27 cellular contexts compared by ENCODE assay signal in the genomic region with DNA sequence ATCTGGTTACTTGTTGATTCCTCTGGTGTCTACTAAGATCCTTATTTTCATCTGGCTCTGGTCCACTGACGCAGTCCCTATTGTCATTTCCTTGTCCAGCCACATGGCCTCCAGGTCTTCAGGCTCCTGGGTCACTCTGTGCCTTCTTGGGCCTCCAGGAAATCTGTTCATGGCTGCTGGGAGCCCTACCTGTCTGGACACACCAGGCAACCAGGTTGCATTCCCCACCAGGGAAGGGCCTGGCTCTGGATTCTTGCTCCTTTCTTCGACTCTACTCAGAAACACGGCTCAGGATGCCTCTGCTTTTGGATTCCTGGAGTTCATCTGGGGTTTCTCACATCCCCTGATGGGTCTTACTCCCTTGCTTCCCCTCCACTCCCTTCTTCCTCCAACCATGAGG. TPM values are rescaled to one million over a fixed set of nuclear protein-coding genes. Genes with fewer than 3 reads are reported as not detected.
A peak's percentile ranks its signal among the peaks of the same experiment; 100 is the strongest.
DNase-seq lines count a peak whose midpoint lies in the region; ATAC-seq, FAIRE-seq and TF ChIP-seq lines count a peak whose summit lies in the region.
"Had no signal": no experiment of that assay in that cellular context is flagged by ENCODE, and none has a peak within 500 bp of the region (broad histone marks: within the 10 kb centered on the region; RNA-seq: fewer than 3 reads in every experiment).

No MANE protein-coding gene starts in this region.

- no peaks in the 10 kb centered on the region for H3K79me2 ChIP-seq in H1 (ENCODE audit: control insufficient read depth in 1 of 2, insufficient read depth in 2 of 2, low read length in 2 of 2)

- H2AFZ ChIP-seq in H1 (ENCODE audit: low read length), result no peak overlapping the region

- no peak for TF ChIP-seq EP300 in H1 (IDR thresholded peaks at IDR 0.05; ENCODE audit: borderline replicate concordance in 1 of 2, low read depth in 2 of 2, low read length in 2 of 2)

- H3K4me1 ChIP-seq in H1 (replicated peaks in 1 of 4; ENCODE audit: control insufficient read depth in 3 of 4, insufficient read depth in 4 of 4, low read length in 3 of 4), result peaks cover 0 to 12% (median 0%) of the 10 kb centered on the region in 4 experiments; a peak in 3 of 7 replicates
- H3K4me1 ChIP-seq in left lung, result no peaks in the 10 kb centered on the region

- H3K9me3 Mint-ChIP-seq in T-helper 1 cell treated with Interleukin-12 subunit alpha and Interleukin-12 subunit beta and Interleukin-4 antibody, amounts not matched to agents 30 μg/mL and 1 μg/mL, for 36 hours, result peaks cover 4% of the 10 kb centered on the region
- peaks cover 0 to 3% (median 0%) of the 10 kb centered on the region in 7 donors for H3K9me3 Mint-ChIP-seq in CD14-positive monocyte
- H3K9me3 Mint-ChIP-seq: CD8-positive, alpha-beta memory T cell had no signal

- no peak for TF ChIP-seq RAD21 in H1 (IDR thresholded peaks at IDR 0.05 in 1 of 2, conservative IDR thresholded peaks at IDR 0.05 in 1 of 2; ENCODE audit: low read depth in 2 of 2, low read length in 2 of 2)

- H3K36me3 ChIP-seq in H1 (ENCODE audit: control insufficient read depth in 2 of 4, insufficient read depth in 4 of 4, low read length in 3 of 4) (no peaks in the 10 kb centered on the region), left lung (no peaks in the 10 kb centered on the region)
- H3K36me3 ChIP-seq: BLaER1 treated with 17β-estradiol and CSF1 and Interleukin-3, amounts not matched to agents 10 nM and 100 nM had no signal

- H3K27ac Mint-ChIP-seq in T-helper 1 cell treated with Interleukin-12 subunit alpha and Interleukin-12 subunit beta and Interleukin-4 antibody, amounts not matched to agents 30 μg/mL and 1 μg/mL, for 36 hours, result peak overlapping the region; percentile 63
- peak overlapping the region in 1 of 7 donors; percentile 37 for H3K27ac Mint-ChIP-seq in CD14-positive monocyte

- no peak overlapping the region for H2BK20ac ChIP-seq in H1 (ENCODE audit: low read length)

- H3K4me1 Mint-ChIP-seq in T-helper 1 cell treated with Interleukin-12 subunit alpha and Interleukin-12 subunit beta and Interleukin-4 antibody, amounts not matched to agents 30 μg/mL and 1 μg/mL, for 36 hours (ENCODE audit: low read depth), result peaks cover 39% of the 10 kb centered on the region
- peaks cover 7% of the 10 kb centered on the region for H3K4me1 Mint-ChIP-seq in CD14-positive monocyte

- H3K56ac ChIP-seq in H1 (replicated peaks; ENCODE audit: insufficient read length, low read depth, low read length), result no peak overlapping the region

- no peak for TF ChIP-seq POLR2A in H1 (IDR thresholded peaks at IDR 0.05; ENCODE audit: control extremely low read depth in 1 of 2, low read depth in 2 of 2, low read length in 2 of 2)

- no peak overlapping the region for H2BK15ac ChIP-seq in H1 (ENCODE audit: low read length)

- H3K9ac ChIP-seq in H1 (replicated peaks in 1 of 4; ENCODE audit: extremely low read depth in 1 of 4, low read depth in 3 of 4, low read length in 3 of 4), result no peak overlapping the region
- H3K9ac ChIP-seq: BLaER1 treated with 17β-estradiol and CSF1 and Interleukin-3, amounts not matched to agents 10 nM and 100 nM had no signal

- no peak overlapping the region for H3K4me3 ChIP-seq in H1 (ENCODE audit: extremely low read depth in 1 of 4, insufficient read depth in 2 of 4, low read depth in 3 of 4, low read length in 4 of 4)
- no peak overlapping the region for H3K4me3 ChIP-seq in left lung
- H3K4me3 ChIP-seq: BLaER1 treated with 17β-estradiol and CSF1 and Interleukin-3, amounts not matched to agents 10 nM and 100 nM had no signal

- H3K4me2 ChIP-seq in H1 (ENCODE audit: insufficient read depth in 1 of 2, low read depth in 2 of 2, low read length in 2 of 2), result no peak overlapping the region
- H3K4me2 ChIP-seq: BLaER1 treated with 17β-estradiol and CSF1 and Interleukin-3, amounts not matched to agents 10 nM and 100 nM had no signal

- H3K23me2 ChIP-seq in H1 (ENCODE audit: low read depth, low read length), result no peaks in the 10 kb centered on the region

- no peak overlapping the region for H2BK12ac ChIP-seq in H1 (ENCODE audit: low read depth, low read length)

- intact Hi-C loops in CD14-positive monocyte (cut with micrococcal nuclease) (no loop called here), sciatic nerve (cut with DNase I) (no loop called here), left lung (cut with DNase I) (no loop called here)

- no peak overlapping the region for H3K4ac ChIP-seq in H1 (replicated peaks; ENCODE audit: insufficient read length, low read depth, low read length)

- no peak for TF ChIP-seq CTCF in CD14-positive monocyte (IDR thresholded peaks at IDR 0.05)
- no peak for TF ChIP-seq CTCF in H1 (IDR thresholded peaks at IDR 0.05; ENCODE audit: control extremely low read depth in 1 of 3, insufficient read depth in 1 of 3, low read depth in 1 of 3, low read length in 3 of 3)
- TF ChIP-seq CTCF in left lung (IDR thresholded peaks at IDR 0.05), result no peak

- DNase-seq in T-helper 1 cell (no peak), CD14-positive monocyte (ENCODE audit: low spot score) (peak; percentile 4), H1 (ENCODE audit: low read depth in 1 of 2, low spot score in 2 of 2) (no peak), sciatic nerve (ENCODE audit: low spot score) (peak; percentile 35), GM19238 (ENCODE audit: insufficient read length, low spot score) (no peak), left lung (no peak), urothelium cell line (ENCODE audit: low spot score) (no peak)
- DNase-seq: ACHN; Calu3; GDM1; GOT3; KG1; NCI-H1092 treated with DMSO at 0.1 percent for 48 hours; NCI-H2029 treated with DMSO at 0.1 percent for 48 hours; NCI-H226; NCI-H510A treated with DMSO at 0.1 percent for 48 hours; NCI-H748 treated with DMSO at 0.1 percent for 48 hours; NK-92 treated with Interleukin-12 subunit alpha and Interleukin-12 subunit beta, amount 100 ng/mL, for 24 hours; SIG-M5 had no signal

- no peak overlapping the region for H3K4me3 Mint-ChIP-seq in T-helper 1 cell treated with Interleukin-12 subunit alpha and Interleukin-12 subunit beta and Interleukin-4 antibody, amounts not matched to agents 30 μg/mL and 1 μg/mL, for 36 hours
- H3K4me3 Mint-ChIP-seq in CD14-positive monocyte, result no peak overlapping the region
- H3K4me3 Mint-ChIP-seq: CD8-positive, alpha-beta memory T cell had no signal

- H2BK5ac ChIP-seq in H1 (ENCODE audit: low read depth, low read length), result no peak overlapping the region

- no peak overlapping the region for H3K14ac ChIP-seq in H1 (ENCODE audit: insufficient read length)

- H2BK120ac ChIP-seq in H1 (replicated peaks; ENCODE audit: low read depth, low read length), result no peak overlapping the region

- ATAC-seq in sciatic nerve, result no peak
- ATAC-seq in left lung, result no peak
- ATAC-seq: HCT116 had no signal

- peak overlapping the region; percentile 18; the same call in 1 of the 2 replicates for H4K8ac ChIP-seq in H1 (ENCODE audit: extremely low read depth, insufficient read depth, low read length)

- H3K36me3 Mint-ChIP-seq in T-helper 1 cell treated with Interleukin-12 subunit alpha and Interleukin-12 subunit beta and Interleukin-4 antibody, amounts not matched to agents 30 μg/mL and 1 μg/mL, for 36 hours (ENCODE audit: low read depth), result no peaks in the 10 kb centered on the region
- H3K36me3 Mint-ChIP-seq in CD14-positive monocyte, result peaks cover 0 to 3% of the 10 kb centered on the region in 2 donors

- no peak overlapping the region for H3K23ac ChIP-seq in H1 (ENCODE audit: insufficient read length)

- CTCF ChIA-PET in H1 (lab: Charles Lee; ENCODE audit: partially characterized antibody), result no interaction called here

- WGBS in H1 (ENCODE audit: extremely low coverage in 1 of 2, insufficient coverage in 1 of 2, insufficient read length in 1 of 2, insufficient replicate concordance in 2 of 2, low coverage in 1 of 2, low lambda C conversion rate in 2 of 2, missing lambda C conversion rate in 1 of 2), 2 experiments, result 92% methylated on average over 3 of the region's 3 CpGs; no CpG with 5 or more reads in 1 of the 2 experiments

- H2AK5ac ChIP-seq in H1 (ENCODE audit: low read depth, low read length), result no peak overlapping the region

- no peak overlapping the region for H3K18ac ChIP-seq in H1 (ENCODE audit: extremely low read depth, low read length)

- no peak for FAIRE-seq in H1 (lab: Jason Lieb, UNC)
- no peak for FAIRE-seq in urothelium cell line (lab: Jason Lieb, UNC)
- FAIRE-seq: GM18507 had no signal

- POLR2A ChIA-PET in H1 (lab: Charles Lee; ENCODE audit: partially characterized antibody), result no interaction called here

- H3K27me3 ChIP-seq in H1 (replicated peaks in 1 of 4; ENCODE audit: control insufficient read depth in 3 of 4, extremely low read depth in 1 of 4, insufficient read depth in 3 of 4, low read length in 3 of 4) (no peaks in the 10 kb centered on the region), left lung (no peaks in the 10 kb centered on the region)
- H3K27me3 ChIP-seq: BLaER1 treated with 17β-estradiol and CSF1 and Interleukin-3, amounts not matched to agents 10 nM and 100 nM had no signal

- no peak overlapping the region for H4K91ac ChIP-seq in H1 (replicated peaks; ENCODE audit: insufficient read length, low read length)

- H3K27ac ChIP-seq in H1 (ENCODE audit: low read depth, low read length), result no peak overlapping the region
- H3K27ac ChIP-seq in left lung, result no peak overlapping the region
- H3K27ac ChIP-seq: 22Rv1; BLaER1 treated with 17β-estradiol and CSF1 and Interleukin-3, amounts not matched to agents 10 nM and 100 nM; HL-60; RWPE1 had no signal

- no peaks in the 10 kb centered on the region for H4K20me1 ChIP-seq in H1 (replicated peaks in 1 of 2; ENCODE audit: control insufficient read depth in 1 of 2, insufficient read depth in 2 of 2, low read length in 2 of 2)
- H4K20me1 ChIP-seq: BLaER1 treated with 17β-estradiol and CSF1 and Interleukin-3, amounts not matched to agents 10 nM and 100 nM had no signal

- H3K79me1 ChIP-seq in H1 (ENCODE audit: low read depth, low read length), result no peaks in the 10 kb centered on the region

- no peaks in the 10 kb centered on the region for H3K27me3 Mint-ChIP-seq in T-helper 1 cell treated with Interleukin-12 subunit alpha and Interleukin-12 subunit beta and Interleukin-4 antibody, amounts not matched to agents 30 μg/mL and 1 μg/mL, for 36 hours (ENCODE audit: low read depth)
- peaks cover 5 to 7% (median 5%) of the 10 kb centered on the region in 3 donors for H3K27me3 Mint-ChIP-seq in CD14-positive monocyte (ENCODE audit: low read depth in 3 of 3)

- no peak overlapping the region for H4K5ac ChIP-seq in H1 (ENCODE audit: insufficient read length, low read depth, low read length)

- H3K9me3 ChIP-seq in H1 (ENCODE audit: insufficient read depth in 2 of 2, low read depth in 1 of 2, low read length in 1 of 2), result no peaks in the 10 kb centered on the region
- no peaks in the 10 kb centered on the region for H3K9me3 ChIP-seq in left lung

RNA-seq across cellular contexts. Expression of a gene that starts 8.0 kb away (rescaled TPM):
- polyA plus RNA-seq in CD14-positive monocyte (10 to 100 TPM; 36.6 to 52.3 TPM), H1 (2011; rRNA removed) (77.6 and 107 TPM in 2 replicates)
- 70.2 and 74.9 TPM in 2 replicates for total RNA-seq in H1 (2021; fragmentation: NEBNext Ultra II Directional; extraction: Animal tissue kit (Norgen Biotek cat#: 25700))
- 91.0 TPM for polyA plus RNA-seq in H1 (2011; cell fraction: cytosol; rRNA removed)
- polyA plus RNA-seq in H1 (2011; cell fraction: nucleus; rRNA removed), result 104 TPM
- polyA plus RNA-seq in H1 (2012, experiment 1 of 2), result 66.7 to 100 TPM (median 84.3 TPM) in 4 replicates
- polyA plus RNA-seq in H1 (2012, experiment 2 of 2), result 67.0 TPM
- 54.5 TPM for polyA plus RNA-seq in H1 (2013, experiment 1 of 2)
- polyA plus RNA-seq in H1 (2013, experiment 2 of 2), result 54.9 TPM
- 62.8 and 81.2 TPM in 2 replicates for polyA minus RNA-seq in H1 (2011; rRNA and poly(A)+ RNA removed)
- 40.5 TPM for polyA minus RNA-seq in H1 (2011; cell fraction: cytosol; rRNA and poly(A)+ RNA removed)
- polyA minus RNA-seq in H1 (2011; cell fraction: nucleus; rRNA and poly(A)+ RNA removed), result 52.5 TPM
- total RNA-seq in sciatic nerve (18.8 TPM), left lung (10 to 100 TPM; 32.9 to 75.6 TPM)

Comparison
In these comparisons a context has a peak if more than half of its experiments do, and no peak if none do; other contexts are left out.
1. DNase-seq: peak in CD14-positive monocyte (single experiment) and sciatic nerve (single experiment); none in T-helper 1 cell (0 of 5), H1 (0 of 2), GM19238 (single experiment), left lung (0 of 2) and urothelium cell line (single experiment).